Comparison of ENCODE assay signal across 12 cellular contexts in genomic region chr21:24290151-24290833, GRCh38.
DNase-seq lines count a peak whose midpoint lies in the region; ATAC-seq and TF ChIP-seq lines count a peak whose summit lies in the region.
"Had no signal": no experiment of that assay in that cellular context is flagged by ENCODE, and none has a peak within 500 bp of the region (broad histone marks: within the 10 kb centered on the region; RNA-seq: fewer than 3 reads in every experiment).

No MANE protein-coding gene starts in this region.

- H3K9me3 Mint-ChIP-seq in natural killer cell: peaks cover 0 to 3% of the 10 kb centered on the region in 2 donors
- no peaks in the 10 kb centered on the region for H3K9me3 Mint-ChIP-seq in natural killer cell treated with Interleukin-12 subunit alpha and Interleukin-12 subunit beta and Interleukin-15 and Interleukin-18, amount 100 ng/mL, for 72 hours
- peaks cover 21% of the 10 kb centered on the region for H3K9me3 Mint-ChIP-seq in HFFc6

- H3K27ac ChIP-seq in esophagus squamous epithelium: no peak overlapping the region
- H3K27ac ChIP-seq: thoracic aorta had no signal

- no peaks in the 10 kb centered on the region for H3K36me3 ChIP-seq in esophagus squamous epithelium
- H3K36me3 ChIP-seq: thoracic aorta had no signal

- H3K27me3 Mint-ChIP-seq in natural killer cell (ENCODE audit: low read depth in 2 of 2) (no peaks in the 10 kb centered on the region), HFFc6 (ENCODE audit: insufficient read depth) (no peaks in the 10 kb centered on the region)
- H3K27me3 Mint-ChIP-seq in natural killer cell treated with Interleukin-12 subunit alpha and Interleukin-12 subunit beta and Interleukin-15 and Interleukin-18, amount 100 ng/mL, for 72 hours: no peaks in the 10 kb centered on the region

- H3K9me3 ChIP-seq in esophagus squamous epithelium: no peaks in the 10 kb centered on the region
- H3K9me3 ChIP-seq: thoracic aorta had no signal

- no peak overlapping the region for H3K4me3 ChIP-seq in esophagus squamous epithelium
- H3K4me3 ChIP-seq: thoracic aorta had no signal

- TF ChIP-seq CTCF in natural killer cell (IDR thresholded peaks at IDR 0.05) (no peak), HFFc6 (IDR thresholded peaks at IDR 0.05) (no peak), esophagus squamous epithelium (IDR thresholded peaks at IDR 0.05) (no peak)

- H3K27me3 ChIP-seq in esophagus squamous epithelium: no peaks in the 10 kb centered on the region

- ATAC-seq in natural killer cell: peak in 2 of 3 donors; percentile 47 to 52
- ATAC-seq in natural killer cell treated with Interleukin-12 subunit alpha and Interleukin-12 subunit beta and Interleukin-15 and Interleukin-18, amount 100 ng/mL, for 72 hours: no peak
- ATAC-seq: left colon had no signal

- WGBS in esophagus squamous epithelium, 2 donors: 38 to 39% methylated on average over 6 of the region's 6 CpGs

- intact Hi-C loops in natural killer cell (cut with micrococcal nuclease): no loop called here
- intact Hi-C loops in esophagus squamous epithelium (cut with DNase I): no loop called here

- H3K4me3 Mint-ChIP-seq in natural killer cell (peak overlapping the region; percentile 31), HFFc6 (no peak overlapping the region)
- no peak overlapping the region for H3K4me3 Mint-ChIP-seq in natural killer cell treated with Interleukin-12 subunit alpha and Interleukin-12 subunit beta and Interleukin-15 and Interleukin-18, amount 100 ng/mL, for 72 hours
- H3K4me3 Mint-ChIP-seq: H9 had no signal

- H3K27ac Mint-ChIP-seq in natural killer cell: no peak overlapping the region
- H3K27ac Mint-ChIP-seq in natural killer cell treated with Interleukin-12 subunit alpha and Interleukin-12 subunit beta and Interleukin-15 and Interleukin-18, amount 100 ng/mL, for 72 hours: no peak overlapping the region
- no peak overlapping the region for H3K27ac Mint-ChIP-seq in HFFc6
- H3K27ac Mint-ChIP-seq: H9 had no signal

- TF ChIP-seq POLR2A in esophagus squamous epithelium (IDR thresholded peaks at IDR 0.05): no peak

- H3K4me1 ChIP-seq in esophagus squamous epithelium: no peaks in the 10 kb centered on the region

- H3K4me1 Mint-ChIP-seq in natural killer cell: peaks cover 0 to 6% of the 10 kb centered on the region in 2 donors
- peaks cover 0 to 3% of the 10 kb centered on the region in 2 donors for H3K4me1 Mint-ChIP-seq in natural killer cell treated with Interleukin-12 subunit alpha and Interleukin-12 subunit beta and Interleukin-15 and Interleukin-18, amount 100 ng/mL, for 72 hours (ENCODE audit: low read depth in 2 of 2)
- no peaks in the 10 kb centered on the region for H3K4me1 Mint-ChIP-seq in HFFc6 (ENCODE audit: low read depth)
- H3K4me1 Mint-ChIP-seq: H9 had no signal

- H3K36me3 Mint-ChIP-seq in natural killer cell: no peaks in the 10 kb centered on the region
- no peaks in the 10 kb centered on the region for H3K36me3 Mint-ChIP-seq in natural killer cell treated with Interleukin-12 subunit alpha and Interleukin-12 subunit beta and Interleukin-15 and Interleukin-18, amount 100 ng/mL, for 72 hours
- H3K36me3 Mint-ChIP-seq in HFFc6 (ENCODE audit: low read depth): no peaks in the 10 kb centered on the region

- DNase-seq in natural killer cell (no peak), NCI-H446 treated with DMSO at 0.1 percent for 48 hours (lab: John Stamatoyannopoulos, UW) (peak; percentile 13), HFFc6 (no peak), esophagus squamous epithelium (lab: John Stamatoyannopoulos, UW) (no peak)
- no peak for DNase-seq in natural killer cell treated with Interleukin-12 subunit alpha and Interleukin-12 subunit beta and Interleukin-15 and Interleukin-18, amount 100 ng/mL, for 72 hours (ENCODE audit: low spot score)
- peak; percentile 21 to 38 for DNase-seq in activated T-cell treated with anti-CD3 and anti-CD28 coated beads, Interleukin-2, amount 50 U/mL, for 48 hours
- DNase-seq in stimulated activated CD8-positive, alpha-beta memory T cell treated with anti-CD3 and anti-CD28 coated beads, Interleukin-15, amount 100 ng/mL, for 48 hours (ENCODE audit: low read depth in 2 of 2): peak; percentile 9 to 16
- DNase-seq in activated CD4-positive, CD25-positive, alpha-beta regulatory T cell (lab: John Stamatoyannopoulos, UW): no peak
- DNase-seq: H9, Kasumi-1, left colon had no signal

Comparison
In these comparisons a context has a peak if more than half of its experiments do, and no peak if none do; other contexts are left out.
1. ATAC-seq: peak in natural killer cell (2 of 3); none in natural killer cell treated with Interleukin-12 subunit alpha and Interleukin-12 subunit beta and Interleukin-15 and Interleukin-18, amount 100 ng/mL, for 72 hours (0 of 2).
2. DNase-seq: peak in NCI-H446 treated with DMSO at 0.1 percent for 48 hours (single experiment), activated T-cell treated with anti-CD3 and anti-CD28 coated beads, Interleukin-2, amount 50 U/mL, for 48 hours (2 of 2) and stimulated activated CD8-positive, alpha-beta memory T cell treated with anti-CD3 and anti-CD28 coated beads, Interleukin-15, amount 100 ng/mL, for 48 hours (2 of 2); none in natural killer cell (single experiment), natural killer cell treated with Interleukin-12 subunit alpha and Interleukin-12 subunit beta and Interleukin-15 and Interleukin-18, amount 100 ng/mL, for 72 hours (single experiment), activated CD4-positive, CD25-positive, alpha-beta regulatory T cell (0 of 4), HFFc6 (single experiment) and esophagus squamous epithelium (single experiment).